9 cellular contexts compared by ENCODE assay signal in genomic region chr12:122841544-122842321, GRCh38. TPM values are rescaled to one million over a fixed set of nuclear protein-coding genes. Genes with fewer than 3 reads are reported as not detected.
DNase-seq lines count a peak whose midpoint lies in the region; ATAC-seq, FAIRE-seq and TF ChIP-seq lines count a peak whose summit lies in the region.
"Had no signal": no experiment of that assay in that cellular context is flagged by ENCODE, and none has a peak within 500 bp of the region (broad histone marks: within the 10 kb centered on the region; RNA-seq: fewer than 3 reads in every experiment).

No MANE protein-coding gene starts in this region.

- TF ChIP-seq CTCF in HEK293 (tag by site-specific recombination; IDR thresholded peaks at IDR 0.05) = no peak
- no peak for TF ChIP-seq CTCF in K562 (IDR thresholded peaks at IDR 0.05 in 2 of 3, conservative IDR thresholded peaks at IDR 0.05 in 1 of 3; ENCODE audit: insufficient read depth in 2 of 3, low read depth in 1 of 3, low read length in 3 of 3)

- H3K4me3 ChIP-seq in HEK293 (ENCODE audit: low read depth, low read length) (no peak overlapping the region), K562 (no peak overlapping the region)

- peaks cover 13% of the 10 kb centered on the region for H3K4me1 ChIP-seq in HEK293 (ENCODE audit: control insufficient read depth, insufficient read depth, low read length)
- H3K4me1 ChIP-seq in K562 (replicated peaks in 1 of 2; ENCODE audit: control insufficient read depth in 2 of 2, insufficient read depth in 2 of 2, low read length in 2 of 2) = peaks cover 11 to 51% of the 10 kb centered on the region in 2 experiments

- H4K20me1 ChIP-seq in K562 (replicated peaks; ENCODE audit: control insufficient read depth, insufficient read depth, low read length) = peaks cover 36% of the 10 kb centered on the region

- 60% methylated on average over 22 of the region's 23 CpGs for WGBS in K562 (ENCODE audit: insufficient coverage, low coverage, missing lambda C conversion rate)

- DNase-seq in K562 (ENCODE audit: extremely low read depth in 1 of 4, low spot score in 3 of 4) = no peak
- DNase-seq in inferior parietal cortex (ENCODE audit: extremely low spot score) = peak; percentile 56
- peak in 43 of 49 donors; percentile 24 to 82 (median 66) for DNase-seq in substantia nigra (lab: John Stamatoyannopoulos, UW)
- DNase-seq in NOMO-1 treated with DMSO at 0.1 percent for 48 hours (lab: John Stamatoyannopoulos, UW; ENCODE audit: unreplicated experiment) = no peak
- DNase-seq in NCI-H1048 (lab: John Stamatoyannopoulos, UW) = no peak
- DNase-seq in effector CD4-positive, alpha-beta T cell = no peak
- DNase-seq: NCI-H526 had no signal

- no TSS peak for BruUV-seq in K562 (replicated peaks; lab: Mats Ljungman, UMichigan)

- no peaks in the 10 kb centered on the region for H3K9me1 ChIP-seq in K562 (ENCODE audit: control insufficient read depth, insufficient read depth, low read length)

- H3K27ac ChIP-seq in HEK293 (ENCODE audit: extremely low read depth, low read depth, low read length) (no peak overlapping the region), K562 (ENCODE audit: extremely low read depth, low read depth, low read length) (no peak overlapping the region), substantia nigra (ENCODE audit: low read depth, low read length, poor library complexity, severe bottlenecking) (peak overlapping the region; percentile 99)

- intact Hi-C loops in K562 (cut with micrococcal nuclease) = loop anchor here (10.0 kb wide), 1 partner anchor 47 kb away; no protein-coding TSS in a partner anchor

- POLR2A ChIA-PET in HEK293 (lab: Yijun Ruan, JAX) (interaction anchor here (1.0 to 1.2 kb wide), 2 partner anchors 67 to 133 kb away, joined by 3 to 4 read pairs; partner anchors contain the start of gene CCDC62), K562 (lab: Yijun Ruan, JAX) (interaction anchor here (0.6 to 1.9 kb wide), 3 partner anchors 12 to 501 kb away, joined by 3 to 4 read pairs (median 4); no protein-coding TSS in a partner anchor)

- TF ChIP-seq EP300 in K562 (IDR thresholded peaks at IDR 0.05; ENCODE audit: low read length) = no peak

- TF ChIP-seq RAD21 in K562 (CRISPR knock-in tag; conservative IDR thresholded peaks at IDR 0.05 in 1 of 2, IDR thresholded peaks at IDR 0.05 in 1 of 2) = no peak

- in situ Hi-C loops in K562 (cut with MboI) = no loop called here

- no peaks in the 10 kb centered on the region for H3K27me3 ChIP-seq in K562 (ENCODE audit: control insufficient read depth in 2 of 2, insufficient read depth in 2 of 2, low read length in 2 of 2)

- no peak overlapping the region for H2AFZ ChIP-seq in K562 (ENCODE audit: low read depth, low read length)

- TF ChIP-seq POLR2A in K562 (conservative IDR thresholded peaks at IDR 0.05) = no peak

- H3K79me2 ChIP-seq in K562 (ENCODE audit: control insufficient read depth, insufficient read depth, low read length) = peaks cover 11% of the 10 kb centered on the region; the same call in 2 of the 3 replicates

- no peak overlapping the region for H3K4me2 ChIP-seq in K562 (ENCODE audit: insufficient read depth, low read length)

- peak overlapping the region in 1 of 2 experiments; percentile 54; a peak in 2 of 4 replicates for H3K9ac ChIP-seq in K562 (ENCODE audit: insufficient read depth in 1 of 2, low read depth in 2 of 2, low read length in 2 of 2)

- H3K9me3 ChIP-seq in HEK293 (ENCODE audit: control insufficient read depth, insufficient read depth, low read depth, low read length) = no peaks in the 10 kb centered on the region
- H3K9me3 ChIP-seq in K562 (replicated peaks; ENCODE audit: control insufficient read depth, insufficient read depth, low read depth, low read length) = no peaks in the 10 kb centered on the region

- CTCF ChIA-PET in HEK293 (lab: Yijun Ruan, JAX) = interaction anchor here (0.5 to 1.1 kb wide), 2 partner anchors 18 to 48 kb away, joined by 3 to 4 read pairs; no protein-coding TSS in a partner anchor
- CTCF ChIA-PET in K562 (lab: Yijun Ruan, JAX; ENCODE audit: low intra/inter-chr PET ratio) = no interaction called here

- H3K36me3 ChIP-seq in HEK293 (ENCODE audit: control insufficient read depth in 2 of 2, insufficient read depth in 1 of 2, low read length in 2 of 2) (peaks cover 0 to 7% of the 10 kb centered on the region in 2 experiments; a peak in 1 of 3 replicates), K562 (ENCODE audit: control insufficient read depth, insufficient read depth, low read length) (peaks cover 2% of the 10 kb centered on the region; the same call in 2 of the 3 replicates)

- ATAC-seq in K562 (no peak), HG02798 (IDR thresholded peaks at IDR 0.05; ENCODE audit: poor library complexity, unreplicated experiment) (no peak)

- no peak for FAIRE-seq in K562 (lab: Jason Lieb, UNC)

TF ChIP-seq in HEK293, 187 proteins besides CTCF, POLR2A, EP300 and RAD21 (continues in another document):
- TF ChIP-seq, protein P1, sequence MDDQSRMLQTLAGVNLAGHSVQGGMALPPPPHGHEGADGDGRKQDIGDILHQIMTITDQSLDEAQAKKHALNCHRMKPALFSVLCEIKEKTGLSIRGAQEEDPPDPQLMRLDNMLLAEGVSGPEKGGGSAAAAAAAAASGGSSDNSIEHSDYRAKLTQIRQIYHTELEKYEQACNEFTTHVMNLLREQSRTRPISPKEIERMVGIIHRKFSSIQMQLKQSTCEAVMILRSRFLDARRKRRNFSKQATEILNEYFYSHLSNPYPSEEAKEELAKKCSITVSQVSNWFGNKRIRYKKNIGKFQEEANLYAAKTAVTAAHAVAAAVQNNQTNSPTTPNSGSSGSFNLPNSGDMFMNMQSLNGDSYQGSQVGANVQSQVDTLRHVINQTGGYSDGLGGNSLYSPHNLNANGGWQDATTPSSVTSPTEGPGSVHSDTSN (CRISPR knock-in tag; IDR thresholded peaks at IDR 0.05) = no peak
- TF ChIP-seq ZNF394 (tag by site-specific recombination; IDR thresholded peaks at IDR 0.05; ENCODE audit: borderline replicate concordance) = 0 out of 2 replicates have a peak, but pooled peaks have one; percentile 18
- TF ChIP-seq SP7 (tag by site-specific recombination; IDR thresholded peaks at IDR 0.05) = 0 out of 2 replicates have a peak, but pooled peaks have one; percentile 57
- TF ChIP-seq ZBTB20 (tag by site-specific recombination; IDR thresholded peaks at IDR 0.05) = peak; percentile 45; the same call in 1 of the 2 replicates

TF ChIP-seq in K562, 482 proteins besides CTCF, POLR2A, EP300 and RAD21 (continues in another document):
- TF ChIP-seq, protein P2, sequence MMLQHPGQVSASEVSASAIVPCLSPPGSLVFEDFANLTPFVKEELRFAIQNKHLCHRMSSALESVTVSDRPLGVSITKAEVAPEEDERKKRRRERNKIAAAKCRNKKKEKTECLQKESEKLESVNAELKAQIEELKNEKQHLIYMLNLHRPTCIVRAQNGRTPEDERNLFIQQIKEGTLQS (IDR thresholded peaks at IDR 0.05) = peak; percentile 65
- TF ChIP-seq, protein P2 (CRISPR knock-in tag; conservative IDR thresholded peaks at IDR 0.05) = no peak

RNA-seq across cellular contexts. Expression of gene HIP1R, which starts 6.5 kb away (rescaled TPM):
- total RNA-seq in K562 (2011; cell fraction: chromatin; rRNA removed; ENCODE audit: low replicate concordance) = 70.1 and 194 TPM in 2 replicates
- 103 and 109 TPM in 2 replicates for total RNA-seq in K562 (2011; cell fraction: nucleolus; rRNA removed)
- total RNA-seq in K562 (2011; cell fraction: nucleoplasm; rRNA removed) = 63.5 and 76.8 TPM in 2 replicates
- total RNA-seq in K562 (2014; rRNA removed) = 29.2 and 30.4 TPM in 2 replicates
- total RNA-seq in K562 (2014; rRNA removed; fragmentation: Illumina TruSeq; extraction: Trizol) = 6.4 and 8.6 TPM in 2 replicates
- total RNA-seq in K562 (2015; rRNA removed; fragmentation: Illumina TruSeq; extraction: Trizol) = 12.0 and 13.2 TPM in 2 replicates
- 27.8 and 31.0 TPM in 2 replicates for total RNA-seq in K562 (2021)
- 14.2 and 17.2 TPM in 2 replicates for polyA plus RNA-seq in K562 (2011; rRNA removed)
- polyA plus RNA-seq in K562 (2011; cell fraction: cytosol; rRNA removed) = 8.8 and 22.2 TPM in 2 replicates
- polyA plus RNA-seq in K562 (2011; cell fraction: nucleus; rRNA removed) = 107 and 176 TPM in 2 replicates
- 15.6 and 30.3 TPM in 2 replicates for polyA plus RNA-seq in K562 (2012)
- polyA plus RNA-seq in K562 (2014; fragmentation: Illumina TruSeq; extraction: Trizol) = 21.7 and 33.6 TPM in 2 replicates
- polyA plus RNA-seq in K562 (2014; fragmentation: Nextera tagmentation; extraction: Ambion mirVana) = under 1 TPM; 0.15 to 0.45 TPM
- polyA plus RNA-seq in K562 (2014; rRNA removed) = 27.0 and 29.1 TPM in 2 replicates
- polyA minus RNA-seq in K562 (2011; rRNA and poly(A)+ RNA removed) = 5.7 and 11.0 TPM in 2 replicates
- 6.4 and 7.5 TPM in 2 replicates for polyA minus RNA-seq in K562 (2011; cell fraction: cytosol; rRNA and poly(A)+ RNA removed)
- polyA minus RNA-seq in K562 (2011; cell fraction: nucleus; rRNA and poly(A)+ RNA removed) = 23.3 and 26.9 TPM in 2 replicates

RNA-seq across cellular contexts. Expression of gene VPS37B, which starts 54.2 kb away (rescaled TPM):
- total RNA-seq in K562 (2011; cell fraction: chromatin; rRNA removed; ENCODE audit: low replicate concordance) = 49.3 and 58.0 TPM in 2 replicates
- total RNA-seq in K562 (2011; cell fraction: nucleolus; rRNA removed) = 33.2 and 33.4 TPM in 2 replicates
- total RNA-seq in K562 (2011; cell fraction: nucleoplasm; rRNA removed) = 41.1 and 66.6 TPM in 2 replicates
- total RNA-seq in K562 (2014; rRNA removed) = 27.9 and 34.1 TPM in 2 replicates
- 9.5 and 12.3 TPM in 2 replicates for total RNA-seq in K562 (2014; rRNA removed; fragmentation: Illumina TruSeq; extraction: Trizol)
- total RNA-seq in K562 (2015; rRNA removed; fragmentation: Illumina TruSeq; extraction: Trizol) = 18.1 and 18.5 TPM in 2 replicates
- total RNA-seq in K562 (2021) = 35.8 and 37.4 TPM in 2 replicates
- 13.8 TPM in 2 replicates for polyA plus RNA-seq in K562 (2011; rRNA removed)
- polyA plus RNA-seq in K562 (2011; cell fraction: cytosol; rRNA removed) = 19.4 and 30.1 TPM in 2 replicates
- polyA plus RNA-seq in K562 (2011; cell fraction: nucleus; rRNA removed) = 22.7 and 30.0 TPM in 2 replicates
- polyA plus RNA-seq in K562 (2012) = 18.5 and 22.9 TPM in 2 replicates
- polyA plus RNA-seq in K562 (2014; fragmentation: Illumina TruSeq; extraction: Trizol) = 17.9 and 24.0 TPM in 2 replicates
- polyA plus RNA-seq in K562 (2014; fragmentation: Nextera tagmentation; extraction: Ambion mirVana) = under 1 TPM; 0.28 to 0.34 TPM
- polyA plus RNA-seq in K562 (2014; rRNA removed) = 24.7 and 33.3 TPM in 2 replicates
- polyA minus RNA-seq in K562 (2011; rRNA and poly(A)+ RNA removed) = 12.2 and 15.1 TPM in 2 replicates
- polyA minus RNA-seq in K562 (2011; cell fraction: cytosol; rRNA and poly(A)+ RNA removed) = 13.9 and 17.0 TPM in 2 replicates
- 11.8 and 13.6 TPM in 2 replicates for polyA minus RNA-seq in K562 (2011; cell fraction: nucleus; rRNA and poly(A)+ RNA removed)

Comparison
In these comparisons a context has a peak if more than half of its experiments do, and no peak if none do; other contexts are left out.
1. DNase-seq: peak in inferior parietal cortex (single experiment) and substantia nigra (43 of 49); none in K562 (0 of 4), NOMO-1 treated with DMSO at 0.1 percent for 48 hours (single experiment), NCI-H1048 (single experiment) and effector CD4-positive, alpha-beta T cell (single experiment).
2. Of the 44 proteins assayed by ChIP-seq in both K562 and HEK293: peak only in K562: none; only in HEK293: ATF2, PRDM10 and ZNF324; in both: none; in neither: 41.